ENCODE assay signal across 8 cellular contexts in the genomic region with DNA sequence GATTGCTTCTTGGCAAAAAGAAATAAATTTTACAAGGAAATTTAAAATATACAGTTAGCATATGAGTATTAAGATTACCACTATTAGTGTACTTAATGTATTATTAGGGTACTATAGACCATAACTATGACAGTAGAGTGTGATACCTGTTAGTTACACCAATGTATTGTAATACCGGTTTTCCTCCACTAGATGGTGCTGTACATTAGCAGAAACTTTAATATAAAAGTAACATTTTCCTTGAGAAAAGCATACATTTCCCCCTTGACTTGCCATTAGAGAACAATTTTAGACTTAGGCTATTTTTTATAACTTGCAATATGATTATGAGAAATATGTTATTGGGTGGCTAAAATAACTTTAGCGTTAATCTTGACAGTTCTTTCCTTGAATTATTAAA.
DNase-seq lines count a peak whose midpoint lies in the region; ATAC-seq and TF ChIP-seq lines count a peak whose summit lies in the region.
"Not testable (repeated sequence)": the region's sequence is repeated elsewhere in the genome, so short reads cannot be mapped to it uniquely, and the experiment has no call there.

No MANE protein-coding gene starts in this region.

- not testable (repeated sequence) for H3K9me3 Mint-ChIP-seq in CD4-positive, alpha-beta T cell

- H2AK5ac ChIP-seq in mesenchymal stem cell (ENCODE audit: low read length, severe bottlenecking): not testable (repeated sequence)

- not testable (repeated sequence) for ATAC-seq in CD4-positive, alpha-beta T cell (ENCODE audit: poor library complexity)

- H4K8ac ChIP-seq in mesenchymal stem cell (ENCODE audit: low read length): not testable (repeated sequence)

- not testable (repeated sequence) for H2BK12ac ChIP-seq in mesenchymal stem cell (ENCODE audit: low read length in 2 of 2)

- intact Hi-C loops in CD4-positive, alpha-beta T cell (cut with DNase I, micrococcal nuclease); OCI-LY7 (cut with micrococcal nuclease; ENCODE audit: unreplicated experiment); transverse colon (cut with DNase I; ENCODE audit: low total_unique reads): not testable (repeated sequence)

- not testable (repeated sequence) for H3K4me3 Mint-ChIP-seq in CD4-positive, alpha-beta T cell

- not testable (repeated sequence) for H3K27me3 ChIP-seq in CD4-positive, alpha-beta T cell (ENCODE audit: control insufficient read depth, insufficient read depth, low read length); mesenchymal stem cell (ENCODE audit: control insufficient read depth in 1 of 2, insufficient read depth in 1 of 2, low read length in 2 of 2); transverse colon

- H3K9ac ChIP-seq in mesenchymal stem cell (ENCODE audit: low read length): not testable (repeated sequence)

- 60% methylated on average over 1 of the region's 2 CpGs for WGBS in mesenchymal stem cell
- WGBS in transverse colon (ENCODE audit: low coverage in 1 of 2), 2 donors: 0% methylated on average over 1 of the region's 2 CpGs; no CpG with 5 or more reads in 1 of the 2 donors

- not testable (repeated sequence) for H3K79me1 ChIP-seq in mesenchymal stem cell (replicated peaks; ENCODE audit: low read length, poor library complexity, severe bottlenecking)

- not testable (repeated sequence) for H3K4me1 Mint-ChIP-seq in CD4-positive, alpha-beta T cell (ENCODE audit: low read depth)

- POLR2A ChIA-PET in CD4-positive, alpha-beta T cell (lab: Charles Lee); OCI-LY7 (lab: Charles Lee): not testable (repeated sequence)

- not testable (repeated sequence) for H4K91ac ChIP-seq in mesenchymal stem cell (ENCODE audit: low read length)

- not testable (repeated sequence) for H3K27ac Mint-ChIP-seq in CD4-positive, alpha-beta T cell

- not testable (repeated sequence) for DNase-seq in CD4-positive, alpha-beta T cell; LNCaP clone FGC (ENCODE audit: low read depth); transverse colon
- peak; percentile 45 for DNase-seq in OCI-LY7 (ENCODE audit: low spot score)
- DNase-seq in cerebellar cortex (ENCODE audit: low spot score): peak; percentile 1
- peak; percentile 8 for DNase-seq in glomerular visceral epithelial cell (ENCODE audit: extremely low spot score)
- peak; percentile 14 for DNase-seq in mesenchymal stem cell

- H3K36me3 Mint-ChIP-seq in CD4-positive, alpha-beta T cell (ENCODE audit: low read depth): not testable (repeated sequence)

- not testable (repeated sequence) for H3K23ac ChIP-seq in mesenchymal stem cell (ENCODE audit: low read length in 2 of 2)

- not testable (repeated sequence) for H4K20me1 ChIP-seq in OCI-LY7 (ENCODE audit: insufficient read depth, low read length)

- in situ Hi-C loops in transverse colon (cut with MboI; ENCODE audit: low pct_ligation_motif_present in 1 of 4, low pct_unique_long_range_greater_than_20kb in 1 of 4, low sequenced_read_pairs in 3 of 4): not testable (repeated sequence)

- TF ChIP-seq POLR2A in transverse colon (IDR thresholded peaks at IDR 0.05): not testable (repeated sequence)

- H3K27ac ChIP-seq in CD4-positive, alpha-beta T cell (ENCODE audit: low read depth, low read length); OCI-LY7 (ENCODE audit: low read depth, low read length, poor library complexity, severe bottlenecking); mesenchymal stem cell (ENCODE audit: low read length, poor library complexity, severe bottlenecking); transverse colon: not testable (repeated sequence)

- not testable (repeated sequence) for H2BK15ac ChIP-seq in mesenchymal stem cell (ENCODE audit: low read depth, poor library complexity, severe bottlenecking)

- not testable (repeated sequence) for H2AFZ ChIP-seq in OCI-LY7 (ENCODE audit: low read length); mesenchymal stem cell (ENCODE audit: low read depth, low read length)

- not testable (repeated sequence) for H2BK5ac ChIP-seq in mesenchymal stem cell (ENCODE audit: low read depth, low read length, poor library complexity, severe bottlenecking)

- not testable (repeated sequence) for H3K4me1 ChIP-seq in OCI-LY7 (ENCODE audit: insufficient read depth, low read length, poor library complexity, severe bottlenecking); mesenchymal stem cell (ENCODE audit: control insufficient read depth, insufficient read depth, low read depth, low read length); transverse colon

- H3K14ac ChIP-seq in mesenchymal stem cell (ENCODE audit: low read length in 2 of 2): not testable (repeated sequence)

- not testable (repeated sequence) for H3K9me3 ChIP-seq in CD4-positive, alpha-beta T cell (ENCODE audit: control insufficient read depth, low read length); OCI-LY7 (ENCODE audit: low read length); mesenchymal stem cell (ENCODE audit: control insufficient read depth, low read length); transverse colon

- not testable (repeated sequence) for H3K36me3 ChIP-seq in OCI-LY7 (ENCODE audit: insufficient read depth, low read length); mesenchymal stem cell (ENCODE audit: control insufficient read depth in 1 of 2, insufficient read depth in 2 of 2, low read depth in 1 of 2, low read length in 2 of 2); transverse colon

- peak; percentile 67 for TF ChIP-seq CTCF in CD4-positive, alpha-beta T cell (IDR thresholded peaks at IDR 0.05)
- TF ChIP-seq CTCF in GM12874 (IDR thresholded peaks at IDR 0.05; ENCODE audit: insufficient read depth, low read depth, low read length) (peak; percentile 9; the same call in 1 of the 2 replicates), LNCaP clone FGC (IDR thresholded peaks at IDR 0.05; ENCODE audit: control insufficient read depth, extremely low read depth, insufficient read depth) (0 out of 2 replicates have a peak, but pooled peaks have one; percentile 21), OCI-LY7 (conservative IDR thresholded peaks at IDR 0.05; ENCODE audit: low read length) (peak; percentile 64), transverse colon (IDR thresholded peaks at IDR 0.05) (peak in 3 of 5 experiments; percentile 24 to 51 (median 49))

- H3K4ac ChIP-seq in mesenchymal stem cell (ENCODE audit: low read depth in 1 of 2, low read length in 2 of 2): not testable (repeated sequence)

- H3K18ac ChIP-seq in mesenchymal stem cell (ENCODE audit: low read depth in 1 of 2, low read length in 2 of 2): not testable (repeated sequence)

- not testable (repeated sequence) for BruUV-seq in OCI-LY7 (replicated peaks; lab: Mats Ljungman, UMichigan)

- not testable (repeated sequence) for H3K27me3 Mint-ChIP-seq in CD4-positive, alpha-beta T cell

- not testable (repeated sequence) for H3K9me2 ChIP-seq in OCI-LY7 (ENCODE audit: insufficient read depth, low read length)

- CTCF ChIA-PET in CD4-positive, alpha-beta T cell (lab: Charles Lee); OCI-LY7 (lab: Charles Lee; ENCODE audit: unreplicated experiment): not testable (repeated sequence)

- H3K4me3 ChIP-seq in LNCaP clone FGC (ENCODE audit: low read depth, low read length); OCI-LY7 (ENCODE audit: low read depth, low read length, poor library complexity, severe bottlenecking); mesenchymal stem cell (ENCODE audit: insufficient read depth in 1 of 2, low read depth in 1 of 2, low read length in 2 of 2); transverse colon: not testable (repeated sequence)

- not testable (repeated sequence) for H3K79me2 ChIP-seq in OCI-LY7 (ENCODE audit: insufficient read depth, low read depth, low read length)

- not testable (repeated sequence) for TF ChIP-seq EP300 in transverse colon (IDR thresholded peaks at IDR 0.05; ENCODE audit: low read depth)

- not testable (repeated sequence) for H2BK120ac ChIP-seq in mesenchymal stem cell (ENCODE audit: low read depth, low read length)

- H3K4me2 ChIP-seq in OCI-LY7 (ENCODE audit: low read length); mesenchymal stem cell (ENCODE audit: low read length, poor library complexity, severe bottlenecking): not testable (repeated sequence)

Comparison
In these comparisons a context has a peak if more than half of its experiments do, and no peak if none do; other contexts are left out.
1. CTCF ChIP-seq: peak in every context shown above with its lines; median percentile 67 in CD4-positive, alpha-beta T cell; 64 in OCI-LY7; 49 in transverse colon; 21 in LNCaP clone FGC; 9 in GM12874.